ENCODE assay signal across 23 cellular contexts in the genomic region with DNA sequence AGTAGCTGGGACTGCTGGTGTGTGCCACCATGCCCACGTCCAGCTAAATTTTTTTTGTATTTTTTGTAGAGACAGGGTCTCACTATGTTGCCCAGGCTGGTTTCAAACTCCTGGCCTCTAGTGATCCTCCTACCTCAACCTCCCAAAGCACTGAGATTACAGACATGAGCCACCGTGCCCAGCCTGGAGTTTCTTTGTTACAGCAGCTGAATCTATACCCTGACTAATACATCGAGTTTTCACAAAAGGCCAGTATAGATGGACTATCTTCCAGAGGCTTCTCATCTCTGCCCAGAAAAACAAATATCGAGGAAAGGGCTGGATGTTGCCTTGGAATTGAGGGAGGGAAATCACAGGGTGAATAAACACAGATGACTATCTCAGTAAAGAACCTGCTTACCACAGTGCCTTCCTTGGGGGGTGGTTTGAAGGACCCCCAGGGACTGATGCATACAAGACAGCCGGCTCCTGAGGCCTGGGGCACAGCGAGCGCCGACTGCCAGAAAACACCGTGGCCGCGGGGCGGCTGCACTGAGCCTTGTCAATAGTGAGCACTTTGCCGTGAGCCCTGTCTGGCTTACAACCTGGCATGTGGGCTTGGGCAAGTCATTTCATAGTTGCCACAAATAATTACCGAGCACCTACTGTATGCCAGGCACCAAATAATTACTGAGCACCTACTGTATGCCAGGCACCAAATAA.
A peak's percentile ranks its signal among the peaks of the same experiment; 100 is the strongest.
DNase-seq lines count a peak whose midpoint lies in the region; TF ChIP-seq lines count a peak whose summit lies in the region.
"Had no signal": no experiment of that assay in that cellular context is flagged by ENCODE, and none has a peak within 500 bp of the region (broad histone marks: within the 10 kb centered on the region; RNA-seq: fewer than 3 reads in every experiment).

No MANE protein-coding gene starts in this region.

- intact Hi-C loops in sigmoid colon (cut with DNase I): no loop called here

- no peak overlapping the region for H3K9ac ChIP-seq in BLaER1

- H2AFZ ChIP-seq in hepatocyte: peak overlapping the region; percentile 26

- H3K9me3 ChIP-seq in BLaER1 (peaks cover 6% of the 10 kb centered on the region), hepatocyte (ENCODE audit: low read depth) (no peaks in the 10 kb centered on the region), sigmoid colon (no peaks in the 10 kb centered on the region)
- H3K9me3 ChIP-seq: adrenal gland had no signal

- H3K4me3 ChIP-seq in BLaER1: no peak overlapping the region
- H3K4me3 ChIP-seq in hepatocyte: no peak overlapping the region
- H3K4me3 ChIP-seq in sigmoid colon: no peak overlapping the region
- H3K4me3 ChIP-seq: adrenal gland, dorsolateral prefrontal cortex, GM12878, smooth muscle cell had no signal

- H3K4me2 ChIP-seq in BLaER1 (peak overlapping the region; percentile 52), hepatocyte (no peak overlapping the region)
- H3K4me2 ChIP-seq: smooth muscle cell had no signal

- H3K4me1 ChIP-seq in BLaER1: peaks cover 83% of the 10 kb centered on the region
- peaks cover 23% of the 10 kb centered on the region for H3K4me1 ChIP-seq in hepatocyte (ENCODE audit: insufficient read depth)
- peaks cover 0 to 74% (median 63%) of the 10 kb centered on the region in 4 donors for H3K4me1 ChIP-seq in sigmoid colon

- H3K9me2 ChIP-seq in hepatocyte (replicated peaks; ENCODE audit: insufficient read depth): no peaks in the 10 kb centered on the region

- TF ChIP-seq CTCF in hepatocyte (IDR thresholded peaks at IDR 0.05; ENCODE audit: poor library complexity): no peak
- TF ChIP-seq CTCF in sigmoid colon (IDR thresholded peaks at IDR 0.05): no peak

- no peaks in the 10 kb centered on the region for H3K36me3 ChIP-seq in BLaER1
- no peaks in the 10 kb centered on the region for H3K36me3 ChIP-seq in hepatocyte (replicated peaks; ENCODE audit: insufficient read depth, low read depth)
- no peaks in the 10 kb centered on the region for H3K36me3 ChIP-seq in sigmoid colon
- H3K36me3 ChIP-seq: adrenal gland had no signal

- 97% methylated on average over 14 of the region's 14 CpGs for WGBS in hepatocyte (ENCODE audit: low lambda C conversion rate, missing lambda C conversion rate)
- 93 to 94% methylated on average over 14 of the region's 14 CpGs for WGBS in sigmoid colon, 2 donors

- no peak overlapping the region for H3K27ac ChIP-seq in BLaER1
- no peak overlapping the region for H3K27ac ChIP-seq in hepatocyte
- peak overlapping the region in 3 of 4 donors; percentile 87 to 93 (median 93) for H3K27ac ChIP-seq in sigmoid colon

- H4K20me1 ChIP-seq in BLaER1 (no peaks in the 10 kb centered on the region), hepatocyte (ENCODE audit: insufficient read depth, poor library complexity, severe bottlenecking) (no peaks in the 10 kb centered on the region)

- DNase-seq in T1000 (lab: John Stamatoyannopoulos, UW) (peak; percentile 27), hepatocyte (ENCODE audit: low spot score) (no peak), sigmoid colon (no peak), NCI-H69 (lab: John Stamatoyannopoulos, UW) (no peak), retina (no peak), Ammon's horn (ENCODE audit: low spot score) (no peak)
- no peak for DNase-seq in activated T-cell treated with anti-CD3 and anti-CD28 coated beads, Interleukin-2, amount 50 U/mL, for 48 hours
- DNase-seq: activated CD4-positive, alpha-beta memory T cell treated with anti-CD3 and anti-CD28 coated beads, Interleukin-2, amount 10 ng/mL, durations not matched to agents 7 days and 5 days; activated CD8-positive, alpha-beta memory T cell treated with anti-CD3 and anti-CD28 coated beads, Interleukin-2, amount 50 U/mL, for 48 hours; activated naive CD4-positive, alpha-beta T cell treated with anti-CD3 and anti-CD28 coated beads, Interleukin-2, amount 10 ng/mL, durations not matched to agents 7 days and 5 days; EL; naive thymus-derived CD4-positive, alpha-beta T cell; NCI-H1436; NCI-H2081; NCI-H526; NK-92 treated with Interleukin-12 subunit alpha and Interleukin-12 subunit beta, amount 100 ng/mL, for 24 hours; stimulated activated naive CD4-positive, alpha-beta T cell treated with Interleukin-2 at 50 U/mL for 16 hours; T-helper 2 cell had no signal

- no peak for TF ChIP-seq EP300 in sigmoid colon (IDR thresholded peaks at IDR 0.05)

- H3K79me2 ChIP-seq in hepatocyte: no peaks in the 10 kb centered on the region

- TF ChIP-seq POLR2A in sigmoid colon (IDR thresholded peaks at IDR 0.05): no peak

- H3K27me3 ChIP-seq in BLaER1 (no peaks in the 10 kb centered on the region), hepatocyte (no peaks in the 10 kb centered on the region), sigmoid colon (no peaks in the 10 kb centered on the region)
- H3K27me3 ChIP-seq: adrenal gland, dorsolateral prefrontal cortex had no signal

Comparison
In these comparisons a context has a peak if more than half of its experiments do, and no peak if none do; other contexts are left out.
1. H3K27ac ChIP-seq: peak in sigmoid colon (3 of 4); none in BLaER1 (single experiment) and hepatocyte (single experiment).